16 cellular contexts compared by ENCODE assay signal in the genomic region with DNA sequence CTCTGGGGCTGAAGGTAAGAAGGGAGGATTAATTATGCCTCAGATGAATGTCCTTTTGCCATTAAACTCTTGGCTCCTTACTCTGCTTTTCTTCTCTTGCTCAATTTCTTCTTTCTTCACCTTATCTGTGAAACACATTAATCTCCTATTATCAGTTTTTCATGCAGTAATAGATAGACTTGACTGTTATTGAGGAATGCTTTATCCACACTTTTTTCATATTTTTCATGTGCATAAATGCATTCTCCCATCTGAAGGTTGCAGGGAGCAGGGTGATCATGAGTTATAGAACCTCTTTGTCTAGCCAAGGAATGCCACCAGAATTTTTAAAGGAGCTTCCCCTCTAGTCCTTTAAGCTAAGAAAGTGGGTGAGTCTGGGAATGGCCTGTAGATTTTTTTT.
A peak's percentile ranks its signal among the peaks of the same experiment; 100 is the strongest.
DNase-seq lines count a peak whose midpoint lies in the region; ATAC-seq and TF ChIP-seq lines count a peak whose summit lies in the region.
"Had no signal": no experiment of that assay in that cellular context is flagged by ENCODE, and none has a peak within 500 bp of the region (broad histone marks: within the 10 kb centered on the region; RNA-seq: fewer than 3 reads in every experiment).

No MANE protein-coding gene starts in this region.

- no peaks in the 10 kb centered on the region for H3K27me3 ChIP-seq in gastroesophageal sphincter
- no peaks in the 10 kb centered on the region for H3K27me3 ChIP-seq in sigmoid colon

- TF ChIP-seq CTCF in gastroesophageal sphincter (IDR thresholded peaks at IDR 0.05) (no peak), sigmoid colon (IDR thresholded peaks at IDR 0.05) (no peak)

- intact Hi-C loops in sigmoid colon (cut with DNase I), result loop anchor here (10.0 kb wide), 1 partner anchor 272 kb away; no protein-coding TSS in a partner anchor
- intact Hi-C loops in Right ventricle myocardium inferior (cut with DNase I), result loop anchor here (10.0 kb wide), 2 partner anchors 132 to 532 kb away; no protein-coding TSS in a partner anchor

- no peak overlapping the region for H3K4me3 ChIP-seq in gastroesophageal sphincter
- no peak overlapping the region for H3K4me3 ChIP-seq in sigmoid colon
- H3K4me3 ChIP-seq: GM23248 had no signal

- H3K36me3 ChIP-seq in gastroesophageal sphincter, result no peaks in the 10 kb centered on the region
- no peaks in the 10 kb centered on the region for H3K36me3 ChIP-seq in sigmoid colon

- DNase-seq in amniotic epithelial cell (ENCODE audit: low read depth) (peak; percentile 71), epithelial cell of prostate (ENCODE audit: low read depth, low spot score) (no peak), sigmoid colon (no peak), kidney tubule cell (ENCODE audit: low spot score) (no peak), HPDE6-E6E7 (ENCODE audit: extremely low spot score) (no peak), Right ventricle myocardium inferior (ENCODE audit: missing footprints) (no peak)
- DNase-seq: Calu3; CD4-positive, alpha-beta memory T cell; COR-L47; DMS53; DMS79 treated with DMSO at 0.1 percent for 48 hours; GM23248; H7; HCEC 1CT had no signal

- H3K4me1 ChIP-seq in gastroesophageal sphincter, result peaks cover 13 to 48% (median 27%) of the 10 kb centered on the region in 3 donors
- H3K4me1 ChIP-seq in sigmoid colon, result peaks cover 0 to 41% (median 38%) of the 10 kb centered on the region in 4 donors

- TF ChIP-seq EP300 in gastroesophageal sphincter (IDR thresholded peaks at IDR 0.05) (no peak), sigmoid colon (IDR thresholded peaks at IDR 0.05) (no peak)

- no peaks in the 10 kb centered on the region for H3K9me3 ChIP-seq in gastroesophageal sphincter
- H3K9me3 ChIP-seq in sigmoid colon, result no peaks in the 10 kb centered on the region

- peak overlapping the region; percentile 21 for H3K27ac ChIP-seq in epithelial cell of prostate
- H3K27ac ChIP-seq in gastroesophageal sphincter, result peak overlapping the region; percentile 8 to 96 (median 26)
- H3K27ac ChIP-seq in sigmoid colon, result peak overlapping the region in 3 of 4 donors; percentile 1 to 94 (median 31)
- H3K27ac ChIP-seq: GM23248 had no signal

- no peak for TF ChIP-seq POLR2A in gastroesophageal sphincter (IDR thresholded peaks at IDR 0.05)
- TF ChIP-seq POLR2A in sigmoid colon (IDR thresholded peaks at IDR 0.05), result no peak

- ATAC-seq in gastroesophageal sphincter (no peak), HG03571 (IDR thresholded peaks at IDR 0.05; ENCODE audit: unreplicated experiment) (no peak), Right ventricle myocardium inferior (no peak)
